In the genomic region with DNA sequence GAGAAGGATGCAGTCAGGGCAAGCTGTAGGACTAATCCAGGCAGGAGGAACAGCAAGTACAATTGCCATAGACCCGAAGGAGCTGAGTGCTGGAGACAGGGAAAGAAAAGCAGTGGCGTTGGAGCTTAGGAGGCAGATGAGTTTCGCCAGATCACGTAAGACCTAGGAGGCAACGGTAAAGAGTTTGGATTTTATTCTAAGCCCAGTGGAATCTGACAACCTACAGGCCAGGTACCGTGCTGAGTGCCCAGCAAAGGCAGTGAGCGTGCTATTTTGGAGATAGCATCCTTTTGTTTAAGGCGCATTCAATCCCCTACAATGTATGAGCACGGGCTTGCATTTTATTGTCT, we compare ENCODE assay signal across 9 cellular contexts. TPM values are rescaled to one million over a fixed set of nuclear protein-coding genes. Genes with fewer than 3 reads are reported as not detected.
DNase-seq lines count a peak whose midpoint lies in the region; ATAC-seq, FAIRE-seq and TF ChIP-seq lines count a peak whose summit lies in the region.
"Had no signal": no experiment of that assay in that cellular context is flagged by ENCODE, and none has a peak within 500 bp of the region (broad histone marks: within the 10 kb centered on the region; RNA-seq: fewer than 3 reads in every experiment).

No MANE protein-coding gene starts in this region.

- WGBS in A549 (ENCODE audit: missing lambda C conversion rate) = 87% methylated on average over 9 of the region's 9 CpGs

- intact Hi-C loops in MCF 10A (cut with micrococcal nuclease) (loop anchor here (1.0 kb wide), 1 partner anchor 31 kb away; no protein-coding TSS in a partner anchor), lower lobe of right lung (cut with DNase I) (no loop called here)

- peaks cover 20% of the 10 kb centered on the region for H3K4me1 Mint-ChIP-seq in MCF 10A (ENCODE audit: insufficient read depth, unreplicated experiment)

- peak overlapping the region; percentile 77 for H3K4me3 ChIP-seq in A549
- peak overlapping the region; percentile 66 for H3K4me3 ChIP-seq in lower lobe of right lung

- TF ChIP-seq POLR2A in A549 (IDR thresholded peaks at IDR 0.05; ENCODE audit: low read length) = no peak

- POLR2A ChIA-PET in A549 (lab: Yijun Ruan, JAX) (interaction anchor here (0.5 to 1.6 kb wide), 8 partner anchors 17 to 282 kb away, joined by 3 to 7 read pairs (median 4); partner anchors contain the start of gene STX8), MCF 10A (lab: Yijun Ruan, JAX) (interaction anchor here (0.8 to 2.2 kb wide), 6 partner anchors 14 to 70 kb away, joined by 3 to 27 read pairs (median 4); partner anchors contain the start of genes CFAP52 and STX8)

- H3K4me3 Mint-ChIP-seq in MCF 10A (ENCODE audit: unreplicated experiment) = peak overlapping the region; percentile 75

- H3K27ac Mint-ChIP-seq in MCF 10A (ENCODE audit: low read depth, unreplicated experiment) = peak overlapping the region; percentile 47

- TF ChIP-seq CTCF in A549 (IDR thresholded peaks at IDR 0.05) (no peak), MCF 10A (IDR thresholded peaks at IDR 0.05; ENCODE audit: unreplicated experiment) (no peak), lower lobe of right lung (IDR thresholded peaks at IDR 0.05) (no peak)

- H3K9me3 ChIP-seq in A549 (no peaks in the 10 kb centered on the region), lower lobe of right lung (no peaks in the 10 kb centered on the region)

- H3K36me3 Mint-ChIP-seq in MCF 10A (ENCODE audit: insufficient read depth, unreplicated experiment) = no peaks in the 10 kb centered on the region

- DNase-seq in A549 (ENCODE audit: low read depth in 1 of 2, low spot score in 1 of 2) = no peak
- DNase-seq in HK-2 (ENCODE audit: unreplicated experiment) = peak; percentile 19
- no peak for DNase-seq in MCF 10A (ENCODE audit: unreplicated experiment)
- no peak for DNase-seq in lower lobe of right lung
- DNase-seq in KG1 (lab: John Stamatoyannopoulos, UW) = no peak
- no peak for DNase-seq in HuH-7 (ENCODE audit: low spot score)
- no peak for DNase-seq in dedifferentiated amniotic fluid mesenchymal stem cell (ENCODE audit: extremely low spot score)
- DNase-seq: DND-41 had no signal

- TF ChIP-seq EP300 in A549 (IDR thresholded peaks at IDR 0.05) = no peak

- CTCF ChIA-PET in A549 (lab: Yijun Ruan, JAX) (interaction anchor here (0.9 to 2.2 kb wide), 15 partner anchors 9 to 282 kb away, joined by 3 to 12 read pairs (median 4); partner anchors contain the start of genes CFAP52 and STX8), MCF 10A (lab: Yijun Ruan, JAX) (interaction anchor here (0.6 to 2.1 kb wide), 10 partner anchors 11 to 1029 kb away, joined by 3 to 13 read pairs (median 4); partner anchors contain the start of genes CFAP52 and STX8)

- ATAC-seq in A549 (no peak), lower lobe of right lung (no peak), GM21737 (IDR thresholded peaks at IDR 0.05; ENCODE audit: unreplicated experiment) (no peak)

- no peaks in the 10 kb centered on the region for H3K9me3 Mint-ChIP-seq in MCF 10A (ENCODE audit: unreplicated experiment)

- H3K27me3 ChIP-seq in lower lobe of right lung (ENCODE audit: low read depth) = peaks cover 21% of the 10 kb centered on the region

- FAIRE-seq in A549 (lab: Jason Lieb, UNC) = no peak

- no peak for TF ChIP-seq RAD21 in A549 (conservative IDR thresholded peaks at IDR 0.05 in 1 of 2, IDR thresholded peaks at IDR 0.05 in 1 of 2)

- peak overlapping the region; percentile 77 to 96 for H3K27ac ChIP-seq in A549
- H3K27ac ChIP-seq in lower lobe of right lung = peak overlapping the region; percentile 87

- BruUV-seq in MCF 10A (replicated peaks; lab: Mats Ljungman, UMichigan) = TSS peak; percentile 40

- H3K36me3 ChIP-seq in lower lobe of right lung = no peaks in the 10 kb centered on the region

- H3K27me3 Mint-ChIP-seq in MCF 10A (ENCODE audit: insufficient read depth, unreplicated experiment) = no peaks in the 10 kb centered on the region

- peak overlapping the region; percentile 84 for H3K4me2 ChIP-seq in A549

- H3K4me1 ChIP-seq in A549 = peaks cover 37% of the 10 kb centered on the region
- H3K4me1 ChIP-seq in lower lobe of right lung = peaks cover 8% of the 10 kb centered on the region

TF ChIP-seq in A549, 52 proteins besides CTCF, POLR2A, EP300 and RAD21:
- no peak for TF ChIP-seq MYC (IDR thresholded peaks at IDR 0.05; ENCODE audit: borderline replicate concordance, low read length)
- TF ChIP-seq CBX8 (IDR thresholded peaks at IDR 0.05) = no peak
- TF ChIP-seq SREBF2 (IDR thresholded peaks at IDR 0.05) = no peak
- no peak for TF ChIP-seq SMC3 (IDR thresholded peaks at IDR 0.05)
- no peak for TF ChIP-seq ZFP36 (IDR thresholded peaks at IDR 0.05; ENCODE audit: borderline replicate concordance, partially characterized antibody)
- no peak for TF ChIP-seq FOSL2 (IDR thresholded peaks at IDR 0.05)
- TF ChIP-seq FOSL2 (CRISPR knock-in tag; IDR thresholded peaks at IDR 0.05) = no peak
- TF ChIP-seq GATA3 (IDR thresholded peaks at IDR 0.05; ENCODE audit: borderline replicate concordance) = no peak

RNA-seq across cellular contexts. Expression of gene USP43, which starts 1.2 kb away (rescaled TPM):
- polyA plus RNA-seq in A549 (2011; rRNA removed) (3.4 and 4.9 TPM in 2 replicates), A549 (2017; fragmentation: RNase III; extraction: RNeasy Plus Mini Kit Qiagen cat#74134 plus additional on column Dnase treatment) (3.8 to 4.9 TPM (median 4.0 TPM) in 3 replicates)
- polyA plus RNA-seq in A549 (2012; cell fraction: cytosol; rRNA removed) = 3.2 and 3.9 TPM in 2 replicates
- 17.3 and 19.4 TPM in 2 replicates for polyA plus RNA-seq in A549 (2012; cell fraction: nucleus; rRNA removed)
- 6.9 and 7.9 TPM in 2 replicates for polyA minus RNA-seq in A549 (2011; rRNA and poly(A)+ RNA removed)
- total RNA-seq in MCF 10A (2022) (1.9 and 3.2 TPM in 2 replicates), lower lobe of right lung (6.8 TPM)
